8 cellular contexts compared by ENCODE assay signal in genomic region chr2:112480540-112481049, GRCh38. TPM values are rescaled to one million over a fixed set of nuclear protein-coding genes. Genes with fewer than 3 reads are reported as not detected.
DNase-seq lines count a peak whose midpoint lies in the region; ATAC-seq and TF ChIP-seq lines count a peak whose summit lies in the region.

No MANE protein-coding gene starts in this region.

- no peaks in the 10 kb centered on the region for H3K9me3 Mint-ChIP-seq in activated naive CD8-positive, alpha-beta T cell treated with anti-CD3 and anti-CD28 coated beads, Interleukin-2, amount 10 ng/mL, durations not matched to agents 7 days and 5 days

- H3K4me1 ChIP-seq in thoracic aorta (ENCODE audit: control insufficient read depth in 1 of 2, low read depth in 2 of 2): peaks cover 10 to 24% of the 10 kb centered on the region in 2 donors

- H3K9me3 ChIP-seq in thoracic aorta: no peaks in the 10 kb centered on the region

- intact Hi-C loops in lower leg skin (cut with DNase I; ENCODE audit: low total_unique reads): loop anchor here (10.0 kb wide), 1 partner anchor 244 kb away; the partner anchor contains the start of gene NT5DC4

- peaks cover 6% of the 10 kb centered on the region for H3K27me3 Mint-ChIP-seq in activated naive CD8-positive, alpha-beta T cell treated with anti-CD3 and anti-CD28 coated beads, Interleukin-2, amount 10 ng/mL, durations not matched to agents 7 days and 5 days

- no peak for TF ChIP-seq CTCF in lower leg skin (IDR thresholded peaks at IDR 0.05)
- no peak for TF ChIP-seq CTCF in thoracic aorta (IDR thresholded peaks at IDR 0.05)

- DNase-seq in DMS53 treated with DMSO at 0.1 percent for 48 hours (lab: John Stamatoyannopoulos, UW; ENCODE audit: unreplicated experiment) (peak; percentile 17), NAMALWA (ENCODE audit: low spot score) (peak; percentile 52), lower leg skin (ENCODE audit: low spot score in 2 of 2) (no peak), thoracic aorta (ENCODE audit: low spot score) (no peak), DMS79 (lab: John Stamatoyannopoulos, UW) (no peak), hypothalamus (lab: John Stamatoyannopoulos, UW) (no peak)
- DNase-seq in activated naive CD8-positive, alpha-beta T cell treated with anti-CD3 and anti-CD28 coated beads, Interleukin-2, amount 10 ng/mL, durations not matched to agents 7 days and 5 days: no peak

- H3K36me3 ChIP-seq in thoracic aorta: no peaks in the 10 kb centered on the region

- peak overlapping the region; percentile 97 for H3K4me3 Mint-ChIP-seq in activated naive CD8-positive, alpha-beta T cell treated with anti-CD3 and anti-CD28 coated beads, Interleukin-2, amount 10 ng/mL, durations not matched to agents 7 days and 5 days

- no peak for TF ChIP-seq POLR2A in lower leg skin (IDR thresholded peaks at IDR 0.05)

- H3K4me1 Mint-ChIP-seq in activated naive CD8-positive, alpha-beta T cell treated with anti-CD3 and anti-CD28 coated beads, Interleukin-2, amount 10 ng/mL, durations not matched to agents 7 days and 5 days: peaks cover 23% of the 10 kb centered on the region

- no peak for ATAC-seq in activated naive CD8-positive, alpha-beta T cell treated with anti-CD3 and anti-CD28 coated beads, Interleukin-2, amount 10 ng/mL, durations not matched to agents 7 days and 5 days (ENCODE audit: low read depth)
- no peak for ATAC-seq in thoracic aorta (ENCODE audit: insufficient number of reproducible peaks, low FRiP score, low read depth)
- no peak for ATAC-seq in GM21786 (IDR thresholded peaks at IDR 0.05; ENCODE audit: unreplicated experiment)

- POLR2A ChIA-PET in activated naive CD8-positive, alpha-beta T cell treated with anti-CD3 and anti-CD28 coated beads, Interleukin-2, amount 10 ng/mL, durations not matched to agents 7 days and 5 days (lab: Charles Lee): interaction anchor here (0.9 to 1.8 kb wide), 3 partner anchors 64 to 104 kb away, joined by 3 to 5 read pairs (median 3); partner anchors contain the start of gene CHCHD5

- H3K36me3 Mint-ChIP-seq in activated naive CD8-positive, alpha-beta T cell treated with anti-CD3 and anti-CD28 coated beads, Interleukin-2, amount 10 ng/mL, durations not matched to agents 7 days and 5 days: peaks cover 6% of the 10 kb centered on the region

- peak overlapping the region; percentile 57 to 68 for H3K27ac ChIP-seq in thoracic aorta

- 13 to 18% methylated on average over 20 of the region's 20 CpGs for WGBS in lower leg skin, 2 donors

- H3K27ac Mint-ChIP-seq in activated naive CD8-positive, alpha-beta T cell treated with anti-CD3 and anti-CD28 coated beads, Interleukin-2, amount 10 ng/mL, durations not matched to agents 7 days and 5 days: peak overlapping the region; percentile 80

- no peaks in the 10 kb centered on the region for H3K27me3 ChIP-seq in thoracic aorta (replicated peaks; ENCODE audit: insufficient read depth)

- H3K4me3 ChIP-seq in lower leg skin (ENCODE audit: low read depth, poor library complexity, severe bottlenecking): peak overlapping the region; percentile 63
- H3K4me3 ChIP-seq in thoracic aorta: peak overlapping the region; percentile 78

RNA-seq across cellular contexts. Expression of gene TTL, which starts 1.4 kb away (rescaled TPM):
- 10 to 100 TPM; 22.9 to 24.5 TPM for total RNA-seq in activated naive CD8-positive, alpha-beta T cell treated with anti-CD3 and anti-CD28 coated beads, Interleukin-2, amount 10 ng/mL, durations not matched to agents 7 days and 5 days
- total RNA-seq in lower leg skin: 10 to 100 TPM; 14.8 to 25.5 (median 21.2) TPM
- total RNA-seq in thoracic aorta: 10 to 100 TPM; 30.9 to 35.9 TPM

RNA-seq across cellular contexts. Expression of gene RGPD8, which starts 47.1 kb away (rescaled TPM):
- total RNA-seq in activated naive CD8-positive, alpha-beta T cell treated with anti-CD3 and anti-CD28 coated beads, Interleukin-2, amount 10 ng/mL, durations not matched to agents 7 days and 5 days: 10 to 100 TPM; 12.2 to 13.7 TPM
- 10 to 100 TPM; 10.5 to 24.8 (median 12.8) TPM for total RNA-seq in lower leg skin
- 10 to 100 TPM; 30.3 to 53.3 TPM for total RNA-seq in thoracic aorta

Comparison
In these comparisons a context has a peak if more than half of its experiments do, and no peak if none do; other contexts are left out.
1. DNase-seq: peak in DMS53 treated with DMSO at 0.1 percent for 48 hours (single experiment) and NAMALWA (single experiment); none in activated naive CD8-positive, alpha-beta T cell treated with anti-CD3 and anti-CD28 coated beads, Interleukin-2, amount 10 ng/mL, durations not matched to agents 7 days and 5 days (single experiment), lower leg skin (0 of 2), thoracic aorta (single experiment), DMS79 (single experiment) and hypothalamus (0 of 51).